In the genomic region with DNA sequence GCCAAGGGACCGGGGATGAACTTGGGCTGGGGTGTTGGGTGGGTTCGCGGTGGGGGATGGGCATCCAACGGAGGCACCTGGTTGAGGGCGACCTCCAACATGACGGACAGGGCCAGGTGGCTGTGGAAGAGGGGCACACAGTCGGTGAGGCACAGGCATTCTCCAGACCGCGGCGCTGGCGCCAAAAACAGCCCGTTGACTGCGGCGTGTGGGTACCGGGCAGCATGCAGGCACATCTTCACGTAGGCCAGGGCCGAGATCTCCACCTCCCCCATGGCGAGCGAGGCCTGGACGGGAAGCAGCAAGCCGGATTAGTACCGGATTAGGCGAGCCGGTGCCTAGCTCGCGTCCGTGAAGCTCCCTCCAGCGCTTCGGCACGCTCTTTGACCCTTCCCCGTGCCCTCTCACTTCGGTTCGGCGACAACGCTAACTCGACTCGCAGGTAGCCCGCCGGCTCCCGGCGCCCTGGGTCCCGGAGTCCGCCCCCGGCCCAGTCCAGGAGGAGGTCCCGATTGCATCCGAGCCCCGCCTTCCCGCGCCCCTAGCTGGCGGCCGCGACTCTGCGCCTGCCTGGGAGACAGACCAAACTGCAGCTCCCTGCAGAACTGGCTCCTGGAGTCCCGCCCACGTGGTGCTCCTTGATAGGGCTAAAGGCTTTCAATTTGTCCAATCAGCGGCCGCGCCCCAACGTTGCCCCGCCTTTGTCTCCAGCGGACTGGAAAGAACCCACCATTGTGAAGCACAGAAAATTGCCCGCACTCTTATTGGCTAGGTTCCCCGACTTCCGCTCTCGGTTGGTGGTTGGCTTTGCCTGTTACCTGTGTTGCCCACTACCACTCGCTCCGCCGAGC, we compare ENCODE assay signal across 8 cellular contexts. TPM values are rescaled to one million over a fixed set of nuclear protein-coding genes. Genes with fewer than 3 reads are reported as not detected.
DNase-seq lines count a peak whose midpoint lies in the region; ATAC-seq and TF ChIP-seq lines count a peak whose summit lies in the region.

A gene with protein sequence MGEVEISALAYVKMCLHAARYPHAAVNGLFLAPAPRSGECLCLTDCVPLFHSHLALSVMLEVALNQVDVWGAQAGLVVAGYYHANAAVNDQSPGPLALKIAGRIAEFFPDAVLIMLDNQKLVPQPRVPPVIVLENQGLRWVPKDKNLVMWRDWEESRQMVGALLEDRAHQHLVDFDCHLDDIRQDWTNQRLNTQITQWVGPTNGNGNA (minus strand): TSS at position 562 of the 851 bp plus-strand sequence. CDS start 287 bp downstream, at position 275.

- no peaks in the 10 kb centered on the region for H3K27me3 ChIP-seq in thoracic aorta (replicated peaks; ENCODE audit: insufficient read depth)

- H3K36me3 ChIP-seq in thoracic aorta: peaks cover 13% of the 10 kb centered on the region

- ATAC-seq in HG02623 (IDR thresholded peaks at IDR 0.05; ENCODE audit: unreplicated experiment): peak; percentile 80
- peak; percentile 94 for ATAC-seq in omental fat pad (ENCODE audit: low FRiP score)
- ATAC-seq in thoracic aorta (ENCODE audit: insufficient number of reproducible peaks, low FRiP score, low read depth): peak; percentile 94

- no peaks in the 10 kb centered on the region for H3K9me3 Mint-ChIP-seq in activated naive CD8-positive, alpha-beta T cell (ENCODE audit: low read depth)

- H3K4me3 ChIP-seq in GM12864 (ENCODE audit: low read depth, low read length) (peak within 1 kb of the TSS; percentile 70), thoracic aorta (peak within 1 kb of the TSS; percentile 85)

- peaks cover 23 to 43% of the 10 kb centered on the region in 2 donors for H3K4me1 ChIP-seq in thoracic aorta (ENCODE audit: control insufficient read depth in 1 of 2, low read depth in 2 of 2)

- H3K9me3 ChIP-seq in thoracic aorta: no peaks in the 10 kb centered on the region

- H3K27me3 Mint-ChIP-seq in activated naive CD8-positive, alpha-beta T cell: no peaks in the 10 kb centered on the region

- peak; percentile 99 for DNase-seq in GM12864 (ENCODE audit: low read depth)
- peak; percentile 100 for DNase-seq in NCI-H1105 (lab: John Stamatoyannopoulos, UW)
- peak; percentile 94 for DNase-seq in SKM-1 treated with dmso at 0.1 percent for 144 hours (lab: John Stamatoyannopoulos, UW; ENCODE audit: unreplicated experiment)
- DNase-seq in glomerular visceral epithelial cell (ENCODE audit: extremely low spot score): peak; percentile 100
- DNase-seq in omental fat pad (ENCODE audit: low spot score): peak; percentile 97
- DNase-seq in thoracic aorta (ENCODE audit: low spot score): peak; percentile 100

- H3K27ac Mint-ChIP-seq in activated naive CD8-positive, alpha-beta T cell: peak within 1 kb of the TSS; percentile 93

- H3K27ac ChIP-seq in thoracic aorta: peak within 1 kb of the TSS; percentile 84 to 90

- peak within 1 kb of the TSS; percentile 97 for H3K4me3 Mint-ChIP-seq in activated naive CD8-positive, alpha-beta T cell

- H3K36me3 Mint-ChIP-seq in activated naive CD8-positive, alpha-beta T cell: peaks cover 22% of the 10 kb centered on the region

- H3K4me1 Mint-ChIP-seq in activated naive CD8-positive, alpha-beta T cell (ENCODE audit: low read depth): peaks cover 69% of the 10 kb centered on the region

- TF ChIP-seq CTCF in GM12864 (IDR thresholded peaks at IDR 0.05; ENCODE audit: low read depth, low read length, missing control alignments): peak; percentile 34
- peak in 1 of 3 donors; percentile 42 for TF ChIP-seq CTCF in omental fat pad (IDR thresholded peaks at IDR 0.05)
- peak; percentile 49 for TF ChIP-seq CTCF in thoracic aorta (IDR thresholded peaks at IDR 0.05)

RNA-seq across cellular contexts. Expression of the gene that starts here (rescaled TPM):
- total RNA-seq in omental fat pad (10 to 100 TPM in 2 of 4 donors, 1 to 10 TPM in 2; 6.3 to 15.3 (median 10.0) TPM), thoracic aorta (10 to 100 TPM in 1 of 2 donors, 1 to 10 TPM in 1; 4.9 to 18.6 TPM)

Comparison
In these comparisons a context has a peak if more than half of its experiments do, and no peak if none do; other contexts are left out.
1. Peak in every context shown above with its lines: DNase-seq, ATAC-seq, H3K4me3 ChIP-seq and H3K27ac ChIP-seq.